In genomic region chr12:96985515-96986362, GRCh38 we compare ENCODE assay signal across 8 cellular contexts.
DNase-seq lines count a peak whose midpoint lies in the region; ATAC-seq and TF ChIP-seq lines count a peak whose summit lies in the region.

No MANE protein-coding gene starts in this region.

- H3K27ac Mint-ChIP-seq in CD4-positive, alpha-beta T cell = no peak overlapping the region
- H3K27ac Mint-ChIP-seq in T-helper 2 cell treated with Interferon-gamma antibody and Interleukin-4, amounts not matched to agents 5 μg/mL and 100 μg/mL, for 36 hours = no peak overlapping the region
- peak overlapping the region in 1 of 5 experiments; percentile 61 for H3K27ac Mint-ChIP-seq in brain

- POLR2A ChIA-PET in CD4-positive, alpha-beta T cell (lab: Charles Lee) = interaction anchor here (1.1 kb wide), 1 partner anchor 9 kb away, joined by 3 read pairs; no protein-coding TSS in a partner anchor

- peak; percentile 88 for TF ChIP-seq CTCF in CD4-positive, alpha-beta T cell (IDR thresholded peaks at IDR 0.05)
- peak; percentile 71 to 95 for TF ChIP-seq CTCF in brain (conservative IDR thresholded peaks at IDR 0.05)

- H3K27me3 Mint-ChIP-seq in CD4-positive, alpha-beta T cell = peaks cover 41% of the 10 kb centered on the region
- H3K27me3 Mint-ChIP-seq in T-helper 2 cell treated with Interferon-gamma antibody and Interleukin-4, amounts not matched to agents 5 μg/mL and 100 μg/mL, for 36 hours (ENCODE audit: low read depth) = peaks cover 38% of the 10 kb centered on the region
- peaks cover 10% of the 10 kb centered on the region for H3K27me3 Mint-ChIP-seq in brain

- no peak overlapping the region for H3K27ac ChIP-seq in CD4-positive, alpha-beta T cell (ENCODE audit: low read depth, low read length)

- H3K4me1 Mint-ChIP-seq in CD4-positive, alpha-beta T cell (ENCODE audit: low read depth) = peaks cover 9% of the 10 kb centered on the region
- peaks cover 6% of the 10 kb centered on the region for H3K4me1 Mint-ChIP-seq in T-helper 2 cell treated with Interferon-gamma antibody and Interleukin-4, amounts not matched to agents 5 μg/mL and 100 μg/mL, for 36 hours (ENCODE audit: low read depth)
- H3K4me1 Mint-ChIP-seq in brain = peaks cover 58% of the 10 kb centered on the region

- peak in 9 of 10 experiments; percentile 5 to 51 (median 26) for DNase-seq in CD4-positive, alpha-beta T cell
- DNase-seq in T-helper 2 cell treated with Interferon-gamma antibody and Interleukin-4, amounts not matched to agents 5 μg/mL and 100 μg/mL, for 36 hours (ENCODE audit: low spot score) = peak; percentile 17
- DNase-seq in left lobe of liver (ENCODE audit: low spot score) (peak; percentile 47), mucosa of gallbladder (ENCODE audit: low spot score) (no peak)
- DNase-seq in stimulated activated CD4-positive, alpha-beta T cell treated with anti-CD3 and anti-CD28 coated beads, TNF-alpha, amount 100 ng/mL, for 4 hours (ENCODE audit: low read depth in 3 of 3) = peak in 2 of 3 experiments; percentile 13 to 19

- CTCF ChIA-PET in CD4-positive, alpha-beta T cell (lab: Charles Lee) = no interaction called here

- no peaks in the 10 kb centered on the region for H3K9me3 ChIP-seq in CD4-positive, alpha-beta T cell (ENCODE audit: control insufficient read depth, low read length)

- H3K36me3 Mint-ChIP-seq in CD4-positive, alpha-beta T cell (ENCODE audit: low read depth) = no peaks in the 10 kb centered on the region
- H3K36me3 Mint-ChIP-seq in T-helper 2 cell treated with Interferon-gamma antibody and Interleukin-4, amounts not matched to agents 5 μg/mL and 100 μg/mL, for 36 hours (ENCODE audit: low read depth) = no peaks in the 10 kb centered on the region
- no peaks in the 10 kb centered on the region for H3K36me3 Mint-ChIP-seq in brain

- H3K4me3 Mint-ChIP-seq in CD4-positive, alpha-beta T cell = peak overlapping the region; percentile 80
- peak overlapping the region; percentile 67 for H3K4me3 Mint-ChIP-seq in T-helper 2 cell treated with Interferon-gamma antibody and Interleukin-4, amounts not matched to agents 5 μg/mL and 100 μg/mL, for 36 hours
- peak overlapping the region in 4 of 5 experiments; percentile 53 to 78 (median 66) for H3K4me3 Mint-ChIP-seq in brain

- ATAC-seq in CD4-positive, alpha-beta T cell (ENCODE audit: poor library complexity) = peak; percentile 92
- ATAC-seq in GM19372 (IDR thresholded peaks at IDR 0.05; ENCODE audit: low read depth, unreplicated experiment) (peak; percentile 75), HG03442 (IDR thresholded peaks at IDR 0.05; ENCODE audit: unreplicated experiment) (peak; percentile 79), left lobe of liver (peak; percentile 96)

- H3K27me3 ChIP-seq in CD4-positive, alpha-beta T cell (ENCODE audit: control insufficient read depth, insufficient read depth, low read length) = no peaks in the 10 kb centered on the region

- intact Hi-C loops in CD4-positive, alpha-beta T cell (cut with DNase I, micrococcal nuclease) = loop anchor here (1.0 to 10.0 kb wide), 7 partner anchors 319 to 1412 kb away; no protein-coding TSS in a partner anchor

- H3K9me3 Mint-ChIP-seq in CD4-positive, alpha-beta T cell = no peaks in the 10 kb centered on the region
- no peaks in the 10 kb centered on the region for H3K9me3 Mint-ChIP-seq in T-helper 2 cell treated with Interferon-gamma antibody and Interleukin-4, amounts not matched to agents 5 μg/mL and 100 μg/mL, for 36 hours
- H3K9me3 Mint-ChIP-seq in brain = peaks cover 0 to 2% (median 0%) of the 10 kb centered on the region in 5 experiments
